In genomic region chr11:85626496-85626895, GRCh38 we compare ENCODE assay signal across 9 cellular contexts. TPM values are rescaled to one million over a fixed set of nuclear protein-coding genes. Genes with fewer than 3 reads are reported as not detected.
DNase-seq lines count a peak whose midpoint lies in the region; TF ChIP-seq lines count a peak whose summit lies in the region.
"Had no signal": no experiment of that assay in that cellular context is flagged by ENCODE, and none has a peak within 500 bp of the region (broad histone marks: within the 10 kb centered on the region; RNA-seq: fewer than 3 reads in every experiment).

No MANE protein-coding gene starts in this region.

- no peaks in the 10 kb centered on the region for H4K20me1 ChIP-seq in OCI-LY7 (ENCODE audit: insufficient read depth, low read length)

- POLR2A ChIA-PET in OCI-LY7 (lab: Charles Lee): interaction anchor here (0.9 to 4.2 kb wide), 4 partner anchors 10 to 42 kb away, joined by 3 to 41 read pairs (median 6); partner anchors contain the start of gene TMEM126A

- peak overlapping the region; percentile 79; the same call in 1 of the 2 replicates for H2AFZ ChIP-seq in OCI-LY7 (ENCODE audit: low read length)

- H3K9me2 ChIP-seq in OCI-LY7 (ENCODE audit: insufficient read depth, low read length): no peaks in the 10 kb centered on the region

- peak overlapping the region; percentile 38 for H3K4me3 Mint-ChIP-seq in T-helper 1 cell treated with Interleukin-12 subunit alpha and Interleukin-12 subunit beta and Interleukin-4 antibody, amounts not matched to agents 30 μg/mL and 1 μg/mL, for 36 hours

- H3K9me3 Mint-ChIP-seq in T-helper 1 cell treated with Interleukin-12 subunit alpha and Interleukin-12 subunit beta and Interleukin-4 antibody, amounts not matched to agents 30 μg/mL and 1 μg/mL, for 36 hours: no peaks in the 10 kb centered on the region

- H3K4me1 Mint-ChIP-seq in T-helper 1 cell treated with Interleukin-12 subunit alpha and Interleukin-12 subunit beta and Interleukin-4 antibody, amounts not matched to agents 30 μg/mL and 1 μg/mL, for 36 hours (ENCODE audit: low read depth): peaks cover 29% of the 10 kb centered on the region

- H3K27ac Mint-ChIP-seq in T-helper 1 cell treated with Interleukin-12 subunit alpha and Interleukin-12 subunit beta and Interleukin-4 antibody, amounts not matched to agents 30 μg/mL and 1 μg/mL, for 36 hours: peak overlapping the region; percentile 37

- H3K79me2 ChIP-seq in OCI-LY7 (ENCODE audit: insufficient read depth, low read depth, low read length): peaks cover 31% of the 10 kb centered on the region

- H3K36me3 Mint-ChIP-seq in T-helper 1 cell treated with Interleukin-12 subunit alpha and Interleukin-12 subunit beta and Interleukin-4 antibody, amounts not matched to agents 30 μg/mL and 1 μg/mL, for 36 hours (ENCODE audit: low read depth): peaks cover 8% of the 10 kb centered on the region

- H3K4me3 ChIP-seq in OCI-LY7 (ENCODE audit: low read depth, low read length, poor library complexity, severe bottlenecking) (peak overlapping the region; percentile 14), fibroblast of the aortic adventitia (ENCODE audit: low read depth, low read length) (peak overlapping the region; percentile 78), skeletal muscle tissue (ENCODE audit: low read length in 3 of 3) (peak overlapping the region; percentile 81 to 86 (median 84))

- no peaks in the 10 kb centered on the region for H3K27me3 ChIP-seq in skeletal muscle tissue (ENCODE audit: control insufficient read depth in 3 of 3, insufficient read depth in 3 of 3, low read length in 3 of 3)

- no peak overlapping the region for H3K27ac ChIP-seq in OCI-LY7 (ENCODE audit: low read depth, low read length, poor library complexity, severe bottlenecking)
- peak overlapping the region; percentile 92 for H3K27ac ChIP-seq in skeletal muscle tissue (ENCODE audit: low read depth, low read length)

- DNase-seq in T-helper 1 cell: no peak
- no peak for DNase-seq in OCI-LY7 (ENCODE audit: low spot score)
- DNase-seq in fibroblast of the aortic adventitia (ENCODE audit: low read depth): no peak
- DNase-seq in T1000 (lab: John Stamatoyannopoulos, UW): no peak
- no peak for DNase-seq in occipital lobe (lab: John Stamatoyannopoulos, UW)
- DNase-seq in amniotic stem cell (lab: John Stamatoyannopoulos, UW): no peak

- H3K4me2 ChIP-seq in OCI-LY7 (ENCODE audit: low read length): peak overlapping the region; percentile 98

- H3K27me3 Mint-ChIP-seq in T-helper 1 cell treated with Interleukin-12 subunit alpha and Interleukin-12 subunit beta and Interleukin-4 antibody, amounts not matched to agents 30 μg/mL and 1 μg/mL, for 36 hours (ENCODE audit: low read depth): no peaks in the 10 kb centered on the region

- H3K4me1 ChIP-seq in OCI-LY7 (ENCODE audit: insufficient read depth, low read length, poor library complexity, severe bottlenecking) (peaks cover 35% of the 10 kb centered on the region), skeletal muscle tissue (ENCODE audit: control insufficient read depth in 3 of 3, insufficient read depth in 3 of 3, low read length in 3 of 3) (peaks cover 3 to 26% (median 12%) of the 10 kb centered on the region in 3 donors)

- CTCF ChIA-PET in OCI-LY7 (lab: Charles Lee; ENCODE audit: unreplicated experiment): no interaction called here

- peak overlapping the region; percentile 91 to 97 (median 92) for H3K9ac ChIP-seq in skeletal muscle tissue (ENCODE audit: low read depth in 1 of 3, low read length in 3 of 3)

- intact Hi-C loops in OCI-LY7 (cut with micrococcal nuclease; ENCODE audit: unreplicated experiment): loop anchor here (10.0 kb wide), 1 partner anchor 438 kb away; the partner anchor contains the start of gene PICALM

- TF ChIP-seq CTCF in OCI-LY7 (conservative IDR thresholded peaks at IDR 0.05; ENCODE audit: low read length) (no peak), fibroblast of the aortic adventitia (IDR thresholded peaks at IDR 0.05; ENCODE audit: insufficient read depth, low read length) (no peak)

- BruUV-seq in OCI-LY7 (replicated peaks; lab: Mats Ljungman, UMichigan): no TSS peak

- H3K36me3 ChIP-seq in OCI-LY7 (ENCODE audit: insufficient read depth, low read length) (peaks cover 17% of the 10 kb centered on the region), skeletal muscle tissue (ENCODE audit: control insufficient read depth in 3 of 3, insufficient read depth in 3 of 3, low read length in 3 of 3) (peaks cover 0 to 4% (median 2%) of the 10 kb centered on the region in 3 donors)

- H3K9me3 ChIP-seq in OCI-LY7 (ENCODE audit: low read length) (no peaks in the 10 kb centered on the region), skeletal muscle tissue (ENCODE audit: control insufficient read depth in 3 of 3, low read length in 3 of 3) (no peaks in the 10 kb centered on the region)

RNA-seq across cellular contexts. Expression of gene DLG2, which starts 0.6 kb away (rescaled TPM):
- total RNA-seq in OCI-LY7 (2014; rRNA removed; shearing (Covaris generic)): 6.1 and 6.9 TPM in 2 replicates
- total RNA-seq in OCI-LY7 (2022) (8.0 and 8.2 TPM in 2 replicates), fibroblast of the aortic adventitia (ENCODE audit: low replicate concordance) (3.0 and 5.8 TPM in 2 replicates), skeletal muscle tissue (18.3 TPM), occipital lobe (353 TPM)

RNA-seq across cellular contexts. Expression of gene TMEM126B, which starts 1.9 kb away (rescaled TPM):
- total RNA-seq in OCI-LY7 (2014; rRNA removed; shearing (Covaris generic)): 45.4 and 47.4 TPM in 2 replicates
- total RNA-seq in OCI-LY7 (2022) (61.1 and 63.2 TPM in 2 replicates), fibroblast of the aortic adventitia (ENCODE audit: low replicate concordance) (89.9 and 112 TPM in 2 replicates), skeletal muscle tissue (26.1 TPM), occipital lobe (45.1 TPM)

RNA-seq across cellular contexts. Expression of gene TMEM126A, which starts 21.3 kb away (rescaled TPM):
- total RNA-seq in OCI-LY7 (2014; rRNA removed; shearing (Covaris generic)): 16.8 and 16.9 TPM in 2 replicates
- total RNA-seq in OCI-LY7 (2022): 25.6 and 25.7 TPM in 2 replicates
- total RNA-seq in fibroblast of the aortic adventitia (ENCODE audit: low replicate concordance): 61.5 and 66.2 TPM in 2 replicates
- 35.5 TPM for total RNA-seq in skeletal muscle tissue
- 22.6 TPM for total RNA-seq in occipital lobe

RNA-seq across cellular contexts. Expression of gene CREBZF, which starts 38.4 kb away (rescaled TPM):
- 120 and 128 TPM in 2 replicates for total RNA-seq in OCI-LY7 (2014; rRNA removed; shearing (Covaris generic))
- 82.1 and 82.9 TPM in 2 replicates for total RNA-seq in OCI-LY7 (2022)
- 33.1 and 50.9 TPM in 2 replicates for total RNA-seq in fibroblast of the aortic adventitia (ENCODE audit: low replicate concordance)
- total RNA-seq in skeletal muscle tissue: 28.7 TPM
- total RNA-seq in occipital lobe: 117 TPM

RNA-seq across cellular contexts. Expression of gene CCDC89, which starts 59.5 kb away (rescaled TPM):
- total RNA-seq in OCI-LY7 (2014; rRNA removed; shearing (Covaris generic)): not detected in 2 replicates
- 0.23 TPM in 1 of 2 replicates, not detected in the other for total RNA-seq in OCI-LY7 (2022)
- total RNA-seq in fibroblast of the aortic adventitia (ENCODE audit: low replicate concordance): 4.2 and 7.9 TPM in 2 replicates
- total RNA-seq in skeletal muscle tissue: 1.0 TPM
- 0.47 TPM for total RNA-seq in occipital lobe
- total RNA-seq: NCI-H460 had no signal

Comparison
In these comparisons a context has a peak if more than half of its experiments do, and no peak if none do; other contexts are left out.
1. H3K4me3 ChIP-seq: peak in every context shown above with its lines; median percentile 84 in skeletal muscle tissue; 78 in fibroblast of the aortic adventitia; 14 in OCI-LY7.
2. RNA of gene DLG2, which starts 0.6 kb away (total RNA-seq): 353 TPM in occipital lobe (single experiment); 18.3 TPM in skeletal muscle tissue (single experiment), 6.1 to 8.2 TPM in OCI-LY7 and 3.0 to 5.8 TPM in fibroblast of the aortic adventitia; every median in the first group is over 10 times any median in the second.